In genomic region chr20:33556237-33556636, GRCh38 we compare ENCODE assay signal across 14 cellular contexts.
DNase-seq lines count a peak whose midpoint lies in the region; ATAC-seq and TF ChIP-seq lines count a peak whose summit lies in the region.
"Had no signal": no experiment of that assay in that cellular context is flagged by ENCODE, and none has a peak within 500 bp of the region (broad histone marks: within the 10 kb centered on the region; RNA-seq: fewer than 3 reads in every experiment).

No MANE protein-coding gene starts in this region.

- peaks cover 9% of the 10 kb centered on the region for H3K4me1 Mint-ChIP-seq in MCF 10A (ENCODE audit: insufficient read depth, unreplicated experiment)
- H3K4me1 Mint-ChIP-seq in activated CD4-positive, alpha-beta memory T cell treated with anti-CD3 and anti-CD28 coated beads, Interleukin-2, amount 10 ng/mL, durations not matched to agents 7 days and 5 days, result peaks cover 20% of the 10 kb centered on the region

- no TSS peak for BruUV-seq in MCF 10A (replicated peaks; lab: Mats Ljungman, UMichigan)

- TF ChIP-seq CTCF in MCF 10A (IDR thresholded peaks at IDR 0.05; ENCODE audit: unreplicated experiment) (no peak), breast epithelium (IDR thresholded peaks at IDR 0.05) (no peak), right lobe of liver (IDR thresholded peaks at IDR 0.05) (no peak), vagina (IDR thresholded peaks at IDR 0.05) (no peak), upper lobe of right lung (IDR thresholded peaks at IDR 0.05) (no peak)

- no peaks in the 10 kb centered on the region for H3K27me3 Mint-ChIP-seq in MCF 10A (ENCODE audit: insufficient read depth, unreplicated experiment)
- no peaks in the 10 kb centered on the region for H3K27me3 Mint-ChIP-seq in activated CD4-positive, alpha-beta memory T cell treated with anti-CD3 and anti-CD28 coated beads, Interleukin-2, amount 10 ng/mL, durations not matched to agents 7 days and 5 days

- H3K4me1 ChIP-seq in breast epithelium (no peaks in the 10 kb centered on the region), right lobe of liver (peaks cover 0 to 31% (median 10%) of the 10 kb centered on the region in 4 donors), vagina (peaks cover 42% of the 10 kb centered on the region), upper lobe of right lung (peaks cover 17% of the 10 kb centered on the region)

- DNase-seq in MCF 10A (ENCODE audit: unreplicated experiment) (no peak), breast epithelium (ENCODE audit: low spot score in 2 of 2) (no peak), right lobe of liver (no peak), vagina (ENCODE audit: extremely low spot score in 2 of 2) (no peak), NCI-H146 treated with DMSO at 0.1 percent for 48 hours (lab: John Stamatoyannopoulos, UW; ENCODE audit: unreplicated experiment) (no peak), upper lobe of right lung (no peak)
- DNase-seq in activated CD4-positive, alpha-beta memory T cell treated with anti-CD3 and anti-CD28 coated beads, Interleukin-2, amount 10 ng/mL, durations not matched to agents 7 days and 5 days, result no peak
- DNase-seq: activated effector memory CD4-positive, alpha-beta T cell treated with Interleukin-2 at 50 U/mL for 16 hours; brain microvascular endothelial cell; effector CD4-positive, alpha-beta T cell; HCEC 1CT; left colon; posterior cingulate gyrus had no signal

- H3K9me3 Mint-ChIP-seq in MCF 10A (ENCODE audit: unreplicated experiment), result no peaks in the 10 kb centered on the region
- H3K9me3 Mint-ChIP-seq in activated CD4-positive, alpha-beta memory T cell treated with anti-CD3 and anti-CD28 coated beads, Interleukin-2, amount 10 ng/mL, durations not matched to agents 7 days and 5 days, result no peaks in the 10 kb centered on the region

- POLR2A ChIA-PET in MCF 10A (lab: Yijun Ruan, JAX), result interaction anchor here (1.6 kb wide), 1 partner anchor 14 kb away, joined by 5 read pairs; no protein-coding TSS in a partner anchor
- POLR2A ChIA-PET in activated CD4-positive, alpha-beta memory T cell treated with anti-CD3 and anti-CD28 coated beads, Interleukin-2, amount 10 ng/mL, durations not matched to agents 7 days and 5 days (lab: Charles Lee), result interaction anchor here (0.6 to 1.7 kb wide), 2 partner anchors 66 to 111 kb away, joined by 3 to 11 read pairs; partner anchors contain the start of genes ACTL10 and CBFA2T2

- peak overlapping the region in 1 of 2 donors; percentile 51 for H3K27ac ChIP-seq in breast epithelium
- H3K27ac ChIP-seq in right lobe of liver, result peak overlapping the region; percentile 27 to 85 (median 82)
- H3K27ac ChIP-seq in vagina, result peak overlapping the region; percentile 60
- no peak overlapping the region for H3K27ac ChIP-seq in upper lobe of right lung

- peaks cover 18% of the 10 kb centered on the region for H3K36me3 Mint-ChIP-seq in MCF 10A (ENCODE audit: insufficient read depth, unreplicated experiment)
- H3K36me3 Mint-ChIP-seq in activated CD4-positive, alpha-beta memory T cell treated with anti-CD3 and anti-CD28 coated beads, Interleukin-2, amount 10 ng/mL, durations not matched to agents 7 days and 5 days (ENCODE audit: low read depth), result peaks cover 36% of the 10 kb centered on the region

- no peak overlapping the region for H3K4me3 ChIP-seq in breast epithelium
- H3K4me3 ChIP-seq in right lobe of liver, result no peak overlapping the region
- H3K4me3 ChIP-seq in vagina, result no peak overlapping the region
- H3K4me3 ChIP-seq in upper lobe of right lung, result no peak overlapping the region

- intact Hi-C loops in MCF 10A (cut with micrococcal nuclease), result no loop called here
- intact Hi-C loops in breast epithelium (cut with DNase I; ENCODE audit: low total_unique reads), result no loop called here
- intact Hi-C loops in right lobe of liver (cut with DNase I), result no loop called here
- intact Hi-C loops in vagina (cut with DNase I), result no loop called here
- intact Hi-C loops in upper lobe of right lung (cut with DNase I), result no loop called here

- peak; percentile 53 to 67 (median 59) for ATAC-seq in right lobe of liver
- no peak for ATAC-seq in GM21723 (IDR thresholded peaks at IDR 0.05; ENCODE audit: unreplicated experiment)
- no peak for ATAC-seq in upper lobe of right lung
- ATAC-seq: left colon had no signal

- CTCF ChIA-PET in MCF 10A (lab: Yijun Ruan, JAX), result no interaction called here
- CTCF ChIA-PET in activated CD4-positive, alpha-beta memory T cell treated with anti-CD3 and anti-CD28 coated beads, Interleukin-2, amount 10 ng/mL, durations not matched to agents 7 days and 5 days (lab: Charles Lee), result interaction anchor here (1.7 kb wide), 1 partner anchor 11 kb away, joined by 8 read pairs; no protein-coding TSS in a partner anchor

- 27% methylated on average over 3 of the region's 3 CpGs for WGBS in right lobe of liver (ENCODE audit: insufficient coverage, low coverage, low lambda C conversion rate, missing lambda C conversion rate)

- no peak for TF ChIP-seq POLR2A in breast epithelium (IDR thresholded peaks at IDR 0.05)
- no peak for TF ChIP-seq POLR2A in right lobe of liver (IDR thresholded peaks at IDR 0.05)
- no peak for TF ChIP-seq POLR2A in vagina (IDR thresholded peaks at IDR 0.05)

- H3K36me3 ChIP-seq in breast epithelium (no peaks in the 10 kb centered on the region), right lobe of liver (no peaks in the 10 kb centered on the region), vagina (no peaks in the 10 kb centered on the region), upper lobe of right lung (no peaks in the 10 kb centered on the region)
- H3K36me3 ChIP-seq: brain microvascular endothelial cell had no signal

- peak overlapping the region; percentile 93 for H3K27ac Mint-ChIP-seq in MCF 10A (ENCODE audit: low read depth, unreplicated experiment)
- H3K27ac Mint-ChIP-seq in activated CD4-positive, alpha-beta memory T cell treated with anti-CD3 and anti-CD28 coated beads, Interleukin-2, amount 10 ng/mL, durations not matched to agents 7 days and 5 days, result peak overlapping the region; percentile 91

- H3K4me3 Mint-ChIP-seq in MCF 10A (ENCODE audit: unreplicated experiment), result no peak overlapping the region
- H3K4me3 Mint-ChIP-seq in activated CD4-positive, alpha-beta memory T cell treated with anti-CD3 and anti-CD28 coated beads, Interleukin-2, amount 10 ng/mL, durations not matched to agents 7 days and 5 days, result no peak overlapping the region

- H3K9me3 ChIP-seq in breast epithelium, result no peaks in the 10 kb centered on the region
- H3K9me3 ChIP-seq in right lobe of liver, result no peaks in the 10 kb centered on the region
- no peaks in the 10 kb centered on the region for H3K9me3 ChIP-seq in vagina
- no peaks in the 10 kb centered on the region for H3K9me3 ChIP-seq in upper lobe of right lung

- no peaks in the 10 kb centered on the region for H3K27me3 ChIP-seq in breast epithelium
- H3K27me3 ChIP-seq in right lobe of liver, result no peaks in the 10 kb centered on the region
- no peaks in the 10 kb centered on the region for H3K27me3 ChIP-seq in vagina
- H3K27me3 ChIP-seq in upper lobe of right lung, result no peaks in the 10 kb centered on the region
- H3K27me3 ChIP-seq: brain microvascular endothelial cell had no signal

Comparison
In these comparisons a context has a peak if more than half of its experiments do, and no peak if none do; other contexts are left out.
1. ATAC-seq: peak in right lobe of liver (4 of 4); none in GM21723 (single experiment) and upper lobe of right lung (single experiment).